ENCODE assay signal across 17 cellular contexts in genomic region chr22:40265783-40266182, GRCh38.
DNase-seq lines count a peak whose midpoint lies in the region; ATAC-seq, FAIRE-seq and TF ChIP-seq lines count a peak whose summit lies in the region.
"Had no signal": no experiment of that assay in that cellular context is flagged by ENCODE, and none has a peak within 500 bp of the region (broad histone marks: within the 10 kb centered on the region; RNA-seq: fewer than 3 reads in every experiment).

No MANE protein-coding gene starts in this region.

- WGBS in right lobe of liver (ENCODE audit: insufficient coverage, low coverage, low lambda C conversion rate, missing lambda C conversion rate), result no CpG with 5 or more reads among the region's 4 CpGs
- 97% methylated on average over 4 of the region's 4 CpGs for WGBS in HepG2 (ENCODE audit: low lambda C conversion rate)
- WGBS in mesenchymal stem cell, result 49% methylated on average over 4 of the region's 4 CpGs

- no TSS peak for BruUV-seq in HepG2 (replicated peaks; lab: Mats Ljungman, UMichigan)

- CTCF ChIA-PET in HepG2 (lab: Yijun Ruan, JAX; ENCODE audit: low intra/inter-chr PET ratio, low total read pairs), result no interaction called here

- H3K36me3 ChIP-seq in right lobe of liver (peaks cover 0 to 30% (median 2%) of the 10 kb centered on the region in 4 donors), HepG2 (replicated peaks in 1 of 2; ENCODE audit: control insufficient read depth in 1 of 2, insufficient read depth in 2 of 2, low read length in 2 of 2) (peaks cover 20 to 56% of the 10 kb centered on the region in 2 experiments), mesenchymal stem cell (ENCODE audit: control insufficient read depth in 1 of 2, insufficient read depth in 2 of 2, low read depth in 1 of 2, low read length in 2 of 2) (peaks cover 44 to 60% of the 10 kb centered on the region in 2 experiments)

- H3K4me2 ChIP-seq in HepG2 (ENCODE audit: low read depth, low read length) (no peak overlapping the region), mesenchymal stem cell (ENCODE audit: low read length, poor library complexity, severe bottlenecking) (no peak overlapping the region)

- POLR2A ChIA-PET in HepG2 (lab: Yijun Ruan, JAX), result no interaction called here

- H3K27ac ChIP-seq in right lobe of liver (no peak overlapping the region), HepG2 (ENCODE audit: extremely low read length, insufficient read depth, low read length) (no peak overlapping the region), mesenchymal stem cell (ENCODE audit: low read length, poor library complexity, severe bottlenecking) (no peak overlapping the region)
- H3K27ac ChIP-seq: parathyroid adenoma, SK-N-MC, suprapubic skin had no signal

- no peak overlapping the region for H2BK12ac ChIP-seq in mesenchymal stem cell (ENCODE audit: low read length in 2 of 2)

- peaks cover 46% of the 10 kb centered on the region for H3K36me3 Mint-ChIP-seq in T-helper 1 cell treated with Interleukin-12 subunit alpha and Interleukin-12 subunit beta and Interleukin-4 antibody, amounts not matched to agents 30 μg/mL and 1 μg/mL, for 36 hours (ENCODE audit: low read depth)
- H3K36me3 Mint-ChIP-seq in endothelial cell (ENCODE audit: low read depth, unreplicated experiment), result peaks cover 38% of the 10 kb centered on the region

- peak; percentile 35 to 64 (median 43) for ATAC-seq in right lobe of liver
- no peak for ATAC-seq in HepG2
- ATAC-seq in GM18873 (IDR thresholded peaks at IDR 0.05; ENCODE audit: low FRiP score, unreplicated experiment), result no peak

- H2BK15ac ChIP-seq in mesenchymal stem cell (ENCODE audit: low read depth, poor library complexity, severe bottlenecking), result no peak overlapping the region

- no peak overlapping the region for H4K91ac ChIP-seq in mesenchymal stem cell (ENCODE audit: low read length)

- H3K79me2 ChIP-seq in HepG2 (ENCODE audit: insufficient read depth, low read length), result no peaks in the 10 kb centered on the region

- H3K79me1 ChIP-seq in mesenchymal stem cell (replicated peaks; ENCODE audit: low read length, poor library complexity, severe bottlenecking), result peaks cover 48% of the 10 kb centered on the region

- TF ChIP-seq POLR2A in right lobe of liver (IDR thresholded peaks at IDR 0.05) (no peak), HepG2 (IDR thresholded peaks at IDR 0.05; ENCODE audit: insufficient read depth in 1 of 2, low read depth in 2 of 2, low read length in 2 of 2) (no peak)

- intact Hi-C loops in right lobe of liver (cut with DNase I), result no loop called here
- intact Hi-C loops in HepG2 (cut with micrococcal nuclease; ENCODE audit: unreplicated experiment), result no loop called here

- H3K4me1 ChIP-seq in right lobe of liver (no peaks in the 10 kb centered on the region), HepG2 (ENCODE audit: insufficient read depth, low read length) (no peaks in the 10 kb centered on the region), mesenchymal stem cell (ENCODE audit: control insufficient read depth, insufficient read depth, low read depth, low read length) (no peaks in the 10 kb centered on the region)
- H3K4me1 ChIP-seq: parathyroid adenoma, suprapubic skin had no signal

- H3K27me3 ChIP-seq in right lobe of liver (no peaks in the 10 kb centered on the region), HepG2 (ENCODE audit: control insufficient read depth in 1 of 2, insufficient read depth in 2 of 2, low read length in 2 of 2) (no peaks in the 10 kb centered on the region), mesenchymal stem cell (ENCODE audit: control insufficient read depth in 1 of 2, insufficient read depth in 1 of 2, low read length in 2 of 2) (no peaks in the 10 kb centered on the region)
- H3K27me3 ChIP-seq: suprapubic skin had no signal

- TF ChIP-seq RAD21 in HepG2 (CRISPR knock-in tag; IDR thresholded peaks at IDR 0.05), result no peak

- H3K18ac ChIP-seq in mesenchymal stem cell (ENCODE audit: low read depth in 1 of 2, low read length in 2 of 2), result no peak overlapping the region

- H3K9ac ChIP-seq in HepG2 (ENCODE audit: insufficient read depth, low read depth, low read length), result no peak overlapping the region
- H3K9ac ChIP-seq in mesenchymal stem cell (ENCODE audit: low read length), result no peak overlapping the region
- H3K9ac ChIP-seq: parathyroid adenoma had no signal

- H3K9me3 Mint-ChIP-seq in T-helper 1 cell treated with Interleukin-12 subunit alpha and Interleukin-12 subunit beta and Interleukin-4 antibody, amounts not matched to agents 30 μg/mL and 1 μg/mL, for 36 hours, result no peaks in the 10 kb centered on the region
- H3K9me3 Mint-ChIP-seq in endothelial cell (ENCODE audit: unreplicated experiment), result no peaks in the 10 kb centered on the region
- H3K9me3 Mint-ChIP-seq: HFFc6 had no signal

- H4K8ac ChIP-seq in mesenchymal stem cell (ENCODE audit: low read length), result no peak overlapping the region

- no peak overlapping the region for H2BK5ac ChIP-seq in mesenchymal stem cell (ENCODE audit: low read depth, low read length, poor library complexity, severe bottlenecking)

- TF ChIP-seq EP300 in HepG2 (IDR thresholded peaks at IDR 0.05; ENCODE audit: low read depth in 2 of 2, low read length in 2 of 2) (no peak), HepG2 (CRISPR knock-in tag; IDR thresholded peaks at IDR 0.05; ENCODE audit: borderline replicate concordance) (no peak)

- H3K23ac ChIP-seq in mesenchymal stem cell (ENCODE audit: low read length in 2 of 2), result no peak overlapping the region

- no peak for FAIRE-seq in HepG2 (lab: Jason Lieb, UNC)
- FAIRE-seq: GM12891 had no signal

- DNase-seq in right lobe of liver (no peak), HepG2 (ENCODE audit: low spot score) (no peak), endothelial cell (ENCODE audit: low spot score) (no peak), HuH-7 (ENCODE audit: low spot score) (no peak), superior temporal gyrus (ENCODE audit: extremely low spot score) (no peak), mesenchymal stem cell (no peak)
- DNase-seq: HFFc6; kidney glomerular epithelial cell; MM.1S; NCI-H524 treated with DMSO at 0.1 percent for 48 hours; stimulated activated CD4-positive, alpha-beta T cell treated with anti-CD3 and anti-CD28 coated beads, Interleukin-4, amount 100 ng/mL, for 24 hours had no signal

- peak overlapping the region; percentile 62 for H3K27ac Mint-ChIP-seq in T-helper 1 cell treated with Interleukin-12 subunit alpha and Interleukin-12 subunit beta and Interleukin-4 antibody, amounts not matched to agents 30 μg/mL and 1 μg/mL, for 36 hours
- peak overlapping the region; percentile 90 for H3K27ac Mint-ChIP-seq in endothelial cell (ENCODE audit: unreplicated experiment)
- H3K27ac Mint-ChIP-seq: HFFc6 had no signal

- no peaks in the 10 kb centered on the region for H3K9me3 ChIP-seq in right lobe of liver
- H3K9me3 ChIP-seq in HepG2 (ENCODE audit: low read length), result no peaks in the 10 kb centered on the region
- H3K9me3 ChIP-seq in mesenchymal stem cell (ENCODE audit: control insufficient read depth, low read length), result no peaks in the 10 kb centered on the region
- H3K9me3 ChIP-seq: suprapubic skin had no signal

- H3K4me3 ChIP-seq in right lobe of liver (no peak overlapping the region), HepG2 (replicated peaks in 1 of 3; ENCODE audit: insufficient read depth in 1 of 3, low read depth in 2 of 3, low read length in 3 of 3) (no peak overlapping the region), mesenchymal stem cell (ENCODE audit: insufficient read depth in 1 of 2, low read depth in 1 of 2, low read length in 2 of 2) (no peak overlapping the region)
- H3K4me3 ChIP-seq: SK-N-MC, suprapubic skin had no signal

- no peak overlapping the region for H2BK120ac ChIP-seq in mesenchymal stem cell (ENCODE audit: low read depth, low read length)

- H3K4ac ChIP-seq in mesenchymal stem cell (ENCODE audit: low read depth in 1 of 2, low read length in 2 of 2), result no peak overlapping the region

- H4K20me1 ChIP-seq in HepG2 (ENCODE audit: insufficient read depth, low read length), result no peaks in the 10 kb centered on the region

- H3K4me3 Mint-ChIP-seq in T-helper 1 cell treated with Interleukin-12 subunit alpha and Interleukin-12 subunit beta and Interleukin-4 antibody, amounts not matched to agents 30 μg/mL and 1 μg/mL, for 36 hours, result no peak overlapping the region
- peak overlapping the region; percentile 84 for H3K4me3 Mint-ChIP-seq in endothelial cell (ENCODE audit: unreplicated experiment)
- H3K4me3 Mint-ChIP-seq: HFFc6 had no signal

- H2AK5ac ChIP-seq in mesenchymal stem cell (ENCODE audit: low read length, severe bottlenecking), result no peak overlapping the region

- no peaks in the 10 kb centered on the region for H3K27me3 Mint-ChIP-seq in T-helper 1 cell treated with Interleukin-12 subunit alpha and Interleukin-12 subunit beta and Interleukin-4 antibody, amounts not matched to agents 30 μg/mL and 1 μg/mL, for 36 hours (ENCODE audit: low read depth)
- H3K27me3 Mint-ChIP-seq in endothelial cell (ENCODE audit: unreplicated experiment), result peaks cover 8% of the 10 kb centered on the region

- H2AFZ ChIP-seq in HepG2 (ENCODE audit: low read length) (no peak overlapping the region), mesenchymal stem cell (ENCODE audit: low read depth, low read length) (no peak overlapping the region)
- H2AFZ ChIP-seq: parathyroid adenoma had no signal

- peaks cover 33% of the 10 kb centered on the region for H3K4me1 Mint-ChIP-seq in T-helper 1 cell treated with Interleukin-12 subunit alpha and Interleukin-12 subunit beta and Interleukin-4 antibody, amounts not matched to agents 30 μg/mL and 1 μg/mL, for 36 hours (ENCODE audit: low read depth)
- peaks cover 37% of the 10 kb centered on the region for H3K4me1 Mint-ChIP-seq in endothelial cell (ENCODE audit: unreplicated experiment)

- in situ Hi-C loops in HepG2 (cut with HindIII; ENCODE audit: extremely low pct_ligation_motif_present, low pct_unique_long_range_greater_than_20kb), result no loop called here

- no peak for TF ChIP-seq CTCF in right lobe of liver (IDR thresholded peaks at IDR 0.05)
- TF ChIP-seq CTCF in HepG2 (CRISPR knock-in tag; IDR thresholded peaks at IDR 0.05), result no peak
- no peak for TF ChIP-seq CTCF in endothelial cell (IDR thresholded peaks at IDR 0.05; ENCODE audit: unreplicated experiment)

- H3K14ac ChIP-seq in mesenchymal stem cell (ENCODE audit: low read length in 2 of 2), result no peak overlapping the region

TF ChIP-seq in HepG2, 621 proteins besides CTCF, POLR2A, EP300 and RAD21 (continues in another document):
- TF ChIP-seq SIN3A (IDR thresholded peaks at IDR 0.05; ENCODE audit: borderline replicate concordance, low read depth, low read length) (no peak), KAT2B (IDR thresholded peaks at IDR 0.05; ENCODE audit: borderline replicate concordance, low read depth, low read length) (no peak), ZBTB20 (CRISPR knock-in tag; IDR thresholded peaks at IDR 0.05; ENCODE audit: borderline replicate concordance, low read depth) (no peak)

Comparison
In these comparisons a context has a peak if more than half of its experiments do, and no peak if none do; other contexts are left out.
1. ATAC-seq: peak in right lobe of liver (4 of 4); none in HepG2 (single experiment) and GM18873 (single experiment).